Comparison of ENCODE assay signal across 12 cellular contexts in genomic region chr1:16199157-16199501, GRCh38. TPM values are rescaled to one million over a fixed set of nuclear protein-coding genes. Genes with fewer than 3 reads are reported as not detected.
"Had no signal": no experiment of that assay in that cellular context is flagged by ENCODE, and none has a peak within 500 bp of the region (broad histone marks: within the 10 kb centered on the region; RNA-seq: fewer than 3 reads in every experiment).

No MANE protein-coding gene starts in this region.

- H3K27me3 Mint-ChIP-seq: stimulated activated naive B cell treated with anti-CD40 and anti-IgM and Interleukin-4, amounts not matched to agents 10 μg/mL and 1 μg/mL and 100 μg/mL, for 72 hours had no signal

- H3K9me3 Mint-ChIP-seq: activated naive CD4-positive, alpha-beta T cell treated with anti-CD3 and anti-CD28 coated beads, Interleukin-2, amount 10 ng/mL, durations not matched to agents 7 days and 5 days; activated T-helper 1 cell treated with anti-CD3 and anti-CD28 coated beads, Interleukin-12 subunit alpha, Interleukin-12 subunit beta, Interleukin-2, Interleukin-4 antibody, amounts not matched to agents 30 ng/mL and 10 ng/mL and 1 ng/mL, durations not matched to agents 14 hours and 24 hours and 36 hours; mesothelial cell of epicardium had no signal

- H3K27ac Mint-ChIP-seq: activated naive CD4-positive, alpha-beta T cell treated with anti-CD3 and anti-CD28 coated beads, Interleukin-2, amount 10 ng/mL, durations not matched to agents 7 days and 5 days; activated T-helper 1 cell treated with anti-CD3 and anti-CD28 coated beads, Interleukin-12 subunit alpha, Interleukin-12 subunit beta, Interleukin-2, Interleukin-4 antibody, amounts not matched to agents 30 ng/mL and 10 ng/mL and 1 ng/mL, durations not matched to agents 14 hours and 24 hours and 36 hours; mesothelial cell of epicardium had no signal

- H3K4me3 Mint-ChIP-seq: activated naive CD4-positive, alpha-beta T cell treated with anti-CD3 and anti-CD28 coated beads, Interleukin-2, amount 10 ng/mL, durations not matched to agents 7 days and 5 days; activated T-helper 1 cell treated with anti-CD3 and anti-CD28 coated beads, Interleukin-12 subunit alpha, Interleukin-12 subunit beta, Interleukin-2, Interleukin-4 antibody, amounts not matched to agents 30 ng/mL and 10 ng/mL and 1 ng/mL, durations not matched to agents 14 hours and 24 hours and 36 hours; mesothelial cell of epicardium; stimulated activated naive B cell treated with anti-CD40 and anti-IgM and Interleukin-4, amounts not matched to agents 10 μg/mL and 1 μg/mL and 100 μg/mL, for 72 hours had no signal

- H3K36me3 ChIP-seq: neutrophil had no signal

- H3K4me3 ChIP-seq: dorsolateral prefrontal cortex had no signal

- ATAC-seq: stimulated activated naive B cell treated with anti-CD40 and anti-IgM and Interleukin-4, amounts not matched to agents 10 μg/mL and 1 μg/mL and 100 μg/mL, for 72 hours had no signal

- H3K27me3 ChIP-seq: dorsolateral prefrontal cortex, neutrophil had no signal

- DNase-seq: activated CD4-positive, alpha-beta T cell treated with anti-CD3 and anti-CD28 coated beads, Interleukin-2, amount 50 U/mL, for 4 hours; activated CD8-positive, alpha-beta memory T cell treated with anti-CD3 and anti-CD28 coated beads, Interleukin-2, amount 50 U/mL, for 4 hours; activated naive CD4-positive, alpha-beta T cell treated with anti-CD3 and anti-CD28 coated beads, Interleukin-2, amount 10 ng/mL, durations not matched to agents 7 days and 5 days; dorsolateral prefrontal cortex; hippocampal formation; SK-N-SH; stimulated activated naive B cell treated with anti-CD40 and anti-IgM and Interleukin-4, amounts not matched to agents 10 μg/mL and 1 μg/mL and 100 μg/mL, for 72 hours; T-helper 2 cell; trophoblast cell had no signal

- H3K9me3 ChIP-seq: neutrophil, SK-N-SH had no signal

- H3K27ac ChIP-seq: dorsolateral prefrontal cortex, neutrophil had no signal

RNA-seq across cellular contexts. Expression of gene EPHA2, which starts 43.3 kb away (rescaled TPM):
- total RNA-seq: activated T-helper 1 cell treated with anti-CD3 and anti-CD28 coated beads, Interleukin-12 subunit alpha, Interleukin-12 subunit beta, Interleukin-2, Interleukin-4 antibody, amounts not matched to agents 30 ng/mL and 10 ng/mL and 1 ng/mL, durations not matched to agents 14 hours and 24 hours and 36 hours had no signal
